12 cellular contexts compared by ENCODE assay signal in the genomic region with DNA sequence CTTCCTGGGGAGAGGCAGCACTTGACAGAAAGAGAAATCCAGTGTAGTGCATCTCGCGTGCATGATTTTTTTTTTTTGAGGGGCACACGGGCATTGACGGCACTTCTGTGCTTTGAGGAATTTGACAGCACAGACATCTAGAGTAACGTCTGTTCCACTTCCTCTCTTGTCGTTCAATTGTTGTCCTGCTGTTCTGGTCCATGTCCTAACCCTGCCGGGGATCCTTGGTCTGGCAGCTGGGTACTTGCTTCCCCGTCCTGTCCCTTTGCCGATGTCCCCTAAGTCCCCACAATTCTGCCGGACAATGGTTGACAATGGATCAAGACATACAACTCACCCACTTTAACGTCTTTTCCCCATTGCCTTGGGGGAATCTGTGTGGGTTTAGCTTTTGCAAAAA.
"Had no signal": no experiment of that assay in that cellular context is flagged by ENCODE, and none has a peak within 500 bp of the region (broad histone marks: within the 10 kb centered on the region; RNA-seq: fewer than 3 reads in every experiment).

No MANE protein-coding gene starts in this region.

- H3K27me3 ChIP-seq: brain microvascular endothelial cell, esophagus muscularis mucosa, tibial nerve had no signal

- H3K27ac ChIP-seq: brain microvascular endothelial cell, esophagus muscularis mucosa had no signal

- H3K9me3 ChIP-seq: esophagus muscularis mucosa, tibial nerve had no signal

- ATAC-seq: activated CD8-positive, alpha-beta T cell treated with anti-CD3 and anti-CD28 coated beads, Interleukin-2, amount 10 ng/mL, durations not matched to agents 7 days and 5 days; natural killer cell treated with Interleukin-12 subunit alpha and Interleukin-12 subunit beta and Interleukin-15 and Interleukin-18, amount 100 ng/mL, for 72 hours; stimulated activated memory B cell treated with anti-CD40 and anti-IgM and Interleukin-4, amounts not matched to agents 10 μg/mL and 1 μg/mL and 100 μg/mL, for 72 hours had no signal

- H3K4me3 ChIP-seq: esophagus muscularis mucosa, tibial nerve had no signal

- DNase-seq: activated B cell treated with CpG ODN at 0.5 μM for 24 hours; activated CD4-positive, alpha-beta T cell treated with anti-CD3 and anti-CD28 coated beads for 48 hours; activated CD8-positive, alpha-beta memory T cell treated with anti-CD3 and anti-CD28 coated beads, Interleukin-2, amount 50 U/mL, for 48 hours; activated CD8-positive, alpha-beta T cell treated with anti-CD3 and anti-CD28 coated beads, Interleukin-2, amount 10 ng/mL, durations not matched to agents 7 days and 5 days; activated naive CD4-positive, alpha-beta T cell; activated naive CD8-positive, alpha-beta T cell treated with anti-CD3 and anti-CD28 coated beads, Interleukin-2, amount 10 ng/mL, durations not matched to agents 7 days and 5 days; brain microvascular endothelial cell; retina had no signal
